Comparison of ENCODE assay signal across 18 cellular contexts in genomic region chr9:125153712-125154367, GRCh38. TPM values are rescaled to one million over a fixed set of nuclear protein-coding genes. Genes with fewer than 3 reads are reported as not detected.
A peak's percentile ranks its signal among the peaks of the same experiment; 100 is the strongest.
DNase-seq lines count a peak whose midpoint lies in the region; ATAC-seq, FAIRE-seq and TF ChIP-seq lines count a peak whose summit lies in the region.
"Had no signal": no experiment of that assay in that cellular context is flagged by ENCODE, and none has a peak within 500 bp of the region (broad histone marks: within the 10 kb centered on the region; RNA-seq: fewer than 3 reads in every experiment).

No MANE protein-coding gene starts in this region.

- no peak overlapping the region for H2AFZ ChIP-seq in astrocyte (ENCODE audit: low read depth, low read length)

- H3K4me3 Mint-ChIP-seq in astrocyte (ENCODE audit: unreplicated experiment): no peak overlapping the region
- H3K4me3 Mint-ChIP-seq: B cell; CD4-positive, alpha-beta T cell; H9 had no signal

- TF ChIP-seq EP300 in esophagus muscularis mucosa (IDR thresholded peaks at IDR 0.05): no peak

- intact Hi-C loops in left ventricle myocardium inferior (cut with micrococcal nuclease): no loop called here
- intact Hi-C loops in left cardiac atrium (cut with DNase I): no loop called here
- intact Hi-C loops in esophagus muscularis mucosa (cut with DNase I): no loop called here

- H3K27ac ChIP-seq in left ventricle myocardium inferior (replicated peaks): peak overlapping the region; percentile 47
- H3K27ac ChIP-seq in astrocyte (ENCODE audit: low read depth, low read length): no peak overlapping the region
- peak overlapping the region; percentile 70 for H3K27ac ChIP-seq in skeletal muscle tissue (ENCODE audit: low read depth, low read length)
- H3K27ac ChIP-seq in esophagus muscularis mucosa (replicated peaks in 1 of 4): peak overlapping the region in 1 of 4 donors; percentile 0

- H3K4me1 ChIP-seq in left ventricle myocardium inferior (peaks cover 22% of the 10 kb centered on the region), astrocyte (ENCODE audit: insufficient read depth, low read length) (no peaks in the 10 kb centered on the region), skeletal muscle tissue (ENCODE audit: control insufficient read depth in 3 of 3, insufficient read depth in 3 of 3, low read length in 3 of 3) (peaks cover 3 to 13% (median 6%) of the 10 kb centered on the region in 3 donors), esophagus muscularis mucosa (peaks cover 0 to 24% (median 14%) of the 10 kb centered on the region in 4 donors)

- DNase-seq in left ventricle myocardium inferior: no peak
- DNase-seq in left cardiac atrium: no peak
- peak; percentile 20 for DNase-seq in astrocyte (ENCODE audit: low read depth)
- DNase-seq in myocyte (ENCODE audit: low read depth): peak; percentile 25
- DNase-seq in NCI-H1694 treated with DMSO at 0.1 percent for 48 hours (lab: John Stamatoyannopoulos, UW): no peak
- DNase-seq in esophagus muscularis mucosa (ENCODE audit: extremely low spot score): no peak
- DNase-seq in SHP77 (lab: John Stamatoyannopoulos, UW): no peak
- DNase-seq: ACHN; C1 segment of cervical spinal cord; Calu3; CD4-positive, alpha-beta T cell; DMS 273 treated with DMSO at 0.1 percent for 48 hours; GOT3; H9; IMR-90 had no signal

- no peak for FAIRE-seq in astrocyte (lab: Jason Lieb, UNC)
- FAIRE-seq: GM12892 had no signal

- no peak overlapping the region for H3K27ac Mint-ChIP-seq in astrocyte (ENCODE audit: unreplicated experiment)
- H3K27ac Mint-ChIP-seq: B cell; CD4-positive, alpha-beta T cell had no signal

- H3K4me3 ChIP-seq in left ventricle myocardium inferior: no peak overlapping the region
- H3K4me3 ChIP-seq in astrocyte (ENCODE audit: insufficient read depth, low read depth, low read length): no peak overlapping the region
- H3K4me3 ChIP-seq in skeletal muscle tissue (ENCODE audit: low read length in 3 of 3): no peak overlapping the region
- no peak overlapping the region for H3K4me3 ChIP-seq in esophagus muscularis mucosa

- no peaks in the 10 kb centered on the region for H3K4me1 Mint-ChIP-seq in astrocyte (ENCODE audit: low read depth, unreplicated experiment)
- H3K4me1 Mint-ChIP-seq: B cell had no signal

- H3K4me2 ChIP-seq in astrocyte (ENCODE audit: low read length): no peak overlapping the region

- H3K9me3 ChIP-seq in left ventricle myocardium inferior (replicated peaks) (no peaks in the 10 kb centered on the region), astrocyte (ENCODE audit: insufficient read depth, low read depth, low read length) (no peaks in the 10 kb centered on the region), skeletal muscle tissue (ENCODE audit: control insufficient read depth in 3 of 3, low read length in 3 of 3) (no peaks in the 10 kb centered on the region), esophagus muscularis mucosa (no peaks in the 10 kb centered on the region)

- H3K27me3 Mint-ChIP-seq in astrocyte (ENCODE audit: low read depth, unreplicated experiment): no peaks in the 10 kb centered on the region
- H3K27me3 Mint-ChIP-seq: B cell; CD4-positive, alpha-beta T cell had no signal

- no peak for ATAC-seq in left cardiac atrium

- no peak overlapping the region for H3K9ac ChIP-seq in astrocyte (ENCODE audit: low read length)
- H3K9ac ChIP-seq in skeletal muscle tissue (ENCODE audit: low read depth in 1 of 3, low read length in 3 of 3): no peak overlapping the region

- TF ChIP-seq CTCF in left ventricle myocardium inferior (IDR thresholded peaks at IDR 0.05; ENCODE audit: borderline replicate concordance) (no peak), astrocyte (IDR thresholded peaks at IDR 0.05; ENCODE audit: insufficient read depth, low read depth, low read length) (no peak), esophagus muscularis mucosa (IDR thresholded peaks at IDR 0.05) (no peak)

- H3K79me2 ChIP-seq in astrocyte (ENCODE audit: insufficient read depth, low read length): no peaks in the 10 kb centered on the region

- no peaks in the 10 kb centered on the region for H3K9me3 Mint-ChIP-seq in astrocyte (ENCODE audit: unreplicated experiment)
- H3K9me3 Mint-ChIP-seq: CD4-positive, alpha-beta T cell; H9 had no signal

- peaks cover 7% of the 10 kb centered on the region for H4K20me1 ChIP-seq in astrocyte (ENCODE audit: insufficient read depth, low read length)

- TF ChIP-seq POLR2A in esophagus muscularis mucosa (IDR thresholded peaks at IDR 0.05; ENCODE audit: low read depth): no peak

- H3K36me3 Mint-ChIP-seq in astrocyte (ENCODE audit: low read depth, unreplicated experiment): peaks cover 15% of the 10 kb centered on the region

- WGBS in esophagus muscularis mucosa: 64% methylated on average over 4 of the region's 4 CpGs

- H3K27me3 ChIP-seq in left ventricle myocardium inferior (ENCODE audit: low read depth) (no peaks in the 10 kb centered on the region), astrocyte (ENCODE audit: insufficient read depth, low read length) (no peaks in the 10 kb centered on the region), skeletal muscle tissue (ENCODE audit: control insufficient read depth in 3 of 3, insufficient read depth in 3 of 3, low read length in 3 of 3) (no peaks in the 10 kb centered on the region), esophagus muscularis mucosa (no peaks in the 10 kb centered on the region)

- H3K36me3 ChIP-seq in left ventricle myocardium inferior (peaks cover 66% of the 10 kb centered on the region), astrocyte (ENCODE audit: insufficient read depth, low read length) (peaks cover 37% of the 10 kb centered on the region), skeletal muscle tissue (ENCODE audit: control insufficient read depth in 3 of 3, insufficient read depth in 3 of 3, low read length in 3 of 3) (peaks cover 15 to 38% (median 28%) of the 10 kb centered on the region in 3 donors), esophagus muscularis mucosa (peaks cover 35 to 79% (median 56%) of the 10 kb centered on the region in 4 donors)

RNA-seq across cellular contexts. Expression of gene SCAI, which starts 10.5 kb away (rescaled TPM):
- 2.7 TPM for total RNA-seq in left ventricle myocardium inferior
- total RNA-seq in left cardiac atrium: 1 to 10 TPM; 5.6 to 5.8 TPM
- total RNA-seq in astrocyte: 4.9 and 6.8 TPM in 2 replicates
- 7.5 and 12.5 TPM in 2 replicates for total RNA-seq in myocyte
- polyA plus RNA-seq in myocyte (2012): 3.1 TPM
- 14.6 TPM for total RNA-seq in skeletal muscle tissue
- 10 to 100 TPM in 1 of 4 donors, 1 to 10 TPM in 3; 5.6 to 10.4 (median 7.8) TPM for total RNA-seq in esophagus muscularis mucosa

RNA-seq across cellular contexts. Expression of gene PPP6C, which starts 35.8 kb away (rescaled TPM):
- 36.4 TPM for total RNA-seq in left ventricle myocardium inferior
- 10 to 100 TPM; 34.0 to 38.9 TPM for total RNA-seq in left cardiac atrium
- total RNA-seq in astrocyte: 38.7 and 41.1 TPM in 2 replicates
- total RNA-seq in myocyte: 37.8 and 39.0 TPM in 2 replicates
- polyA plus RNA-seq in myocyte (2012): 21.3 TPM
- total RNA-seq in skeletal muscle tissue: 14.1 TPM
- total RNA-seq in esophagus muscularis mucosa: 10 to 100 TPM; 22.1 to 38.4 (median 34.9) TPM

RNA-seq across cellular contexts. Expression of gene RABEPK, which starts 46.5 kb away (rescaled TPM):
- 9.7 TPM for total RNA-seq in left ventricle myocardium inferior
- 10 to 100 TPM in 1 of 2 donors, 1 to 10 TPM in 1; 8.3 to 10.0 TPM for total RNA-seq in left cardiac atrium
- total RNA-seq in astrocyte: 30.7 and 31.8 TPM in 2 replicates
- total RNA-seq in myocyte: 12.1 and 19.4 TPM in 2 replicates
- polyA plus RNA-seq in myocyte (2012): 29.9 TPM
- total RNA-seq in skeletal muscle tissue: 18.8 TPM
- 10 to 100 TPM; 11.2 to 21.6 (median 13.7) TPM for total RNA-seq in esophagus muscularis mucosa

Comparison
In these comparisons a context has a peak if more than half of its experiments do, and no peak if none do; other contexts are left out.
1. DNase-seq: peak in astrocyte (single experiment) and myocyte (single experiment); none in left ventricle myocardium inferior (single experiment), left cardiac atrium (single experiment), NCI-H1694 treated with DMSO at 0.1 percent for 48 hours (single experiment), esophagus muscularis mucosa (single experiment) and SHP77 (0 of 2).